8 cellular contexts compared by ENCODE assay signal in genomic region chr7:152025077-152025936, GRCh38. TPM values are rescaled to one million over a fixed set of nuclear protein-coding genes. Genes with fewer than 3 reads are reported as not detected.
DNase-seq lines count a peak whose midpoint lies in the region; ATAC-seq and TF ChIP-seq lines count a peak whose summit lies in the region.

TSS of gene GALNT11 (plus strand) at chr7:152025674. CDS start at chr7:152094228, 68,554 bp downstream.

- H3K9ac ChIP-seq in neural progenitor cell: peak within 1 kb of the TSS; percentile 70
- H3K9ac ChIP-seq in stomach smooth muscle (ENCODE audit: low read length in 2 of 2): peak within 1 kb of the TSS; percentile 95 to 96

- H2AFZ ChIP-seq in neural progenitor cell (replicated peaks): peak within 1 kb of the TSS; percentile 94

- H3F3A ChIP-seq in neural progenitor cell (ENCODE audit: low read depth): peaks cover 10% of the 10 kb centered on the region

- H4K20me1 ChIP-seq in neural progenitor cell (ENCODE audit: low read depth): peaks cover 5% of the 10 kb centered on the region

- DNase-seq in DMS79 treated with DMSO at 0.1 percent for 48 hours (lab: John Stamatoyannopoulos, UW) (peak; percentile 48), SHP77 (lab: John Stamatoyannopoulos, UW) (peak; percentile 39 to 74), activated gamma-delta T cell treated with Interleukin-2 at 50 U/mL for 16 hours (peak; percentile 81), fibroblast of villous mesenchyme (ENCODE audit: low read depth) (peak; percentile 83), neural progenitor cell (ENCODE audit: low spot score) (peak; percentile 95)

- H3K27ac ChIP-seq in neural progenitor cell: no peak within 1 kb of the TSS
- H3K27ac ChIP-seq in stomach smooth muscle (ENCODE audit: low read length): peak within 1 kb of the TSS; percentile 79

- peaks cover 6% of the 10 kb centered on the region for H3K4me1 ChIP-seq in neural progenitor cell
- H3K4me1 ChIP-seq in stomach smooth muscle (ENCODE audit: control insufficient read depth, insufficient read depth, low read length): peaks cover 10% of the 10 kb centered on the region

- peak within 1 kb of the TSS; percentile 98 for H3K4me2 ChIP-seq in neural progenitor cell

- H3K4me1 Mint-ChIP-seq in IgD-negative memory B cell: peaks cover 7 to 24% (median 19%) of the 10 kb centered on the region in 3 donors
- peaks cover 8% of the 10 kb centered on the region for H3K4me1 Mint-ChIP-seq in neural progenitor cell

- H3K9me3 Mint-ChIP-seq in IgD-negative memory B cell: peaks cover 0 to 2% (median 0%) of the 10 kb centered on the region in 3 donors
- H3K9me3 Mint-ChIP-seq in neural progenitor cell: peaks cover 8% of the 10 kb centered on the region

- H3K27ac Mint-ChIP-seq in IgD-negative memory B cell (peak within 1 kb of the TSS; percentile 17 to 96 (median 95)), neural progenitor cell (peak within 1 kb of the TSS; percentile 46)

- no peaks in the 10 kb centered on the region for H3K9me3 ChIP-seq in neural progenitor cell (ENCODE audit: low read depth)
- H3K9me3 ChIP-seq in stomach smooth muscle (ENCODE audit: control insufficient read depth in 2 of 2, low read length in 2 of 2): no peaks in the 10 kb centered on the region

- H3K27me3 Mint-ChIP-seq in IgD-negative memory B cell (peaks cover 3% of the 10 kb centered on the region), neural progenitor cell (ENCODE audit: insufficient read depth, low read depth) (peaks cover 2% of the 10 kb centered on the region)

- H3K4me3 Mint-ChIP-seq in IgD-negative memory B cell (peak within 1 kb of the TSS; percentile 88 to 98 (median 94)), neural progenitor cell (peak within 1 kb of the TSS; percentile 89)

- H3K36me3 Mint-ChIP-seq in IgD-negative memory B cell: peaks cover 2% of the 10 kb centered on the region
- peaks cover 22% of the 10 kb centered on the region for H3K36me3 Mint-ChIP-seq in neural progenitor cell

- H3K79me2 ChIP-seq in neural progenitor cell (ENCODE audit: low read depth): no peaks in the 10 kb centered on the region

- H3K27me3 ChIP-seq in neural progenitor cell (peaks cover 4% of the 10 kb centered on the region), stomach smooth muscle (ENCODE audit: control insufficient read depth in 1 of 2, insufficient read depth in 2 of 2, low read length in 2 of 2) (no peaks in the 10 kb centered on the region)

- H3K36me3 ChIP-seq in neural progenitor cell (no peaks in the 10 kb centered on the region), stomach smooth muscle (ENCODE audit: control insufficient read depth in 2 of 2, insufficient read depth in 2 of 2, low read length in 2 of 2) (peaks cover 0 to 3% of the 10 kb centered on the region in 2 donors)

- TF ChIP-seq CTCF in fibroblast of villous mesenchyme (IDR thresholded peaks at IDR 0.05; ENCODE audit: insufficient read depth, low read depth, low read length): peak; percentile 31
- peak; percentile 45 for TF ChIP-seq CTCF in neural progenitor cell (IDR thresholded peaks at IDR 0.05)

- peak within 1 kb of the TSS; percentile 85 for H3K4me3 ChIP-seq in fibroblast of villous mesenchyme (ENCODE audit: low read depth, low read length)
- peak within 1 kb of the TSS; percentile 70 for H3K4me3 ChIP-seq in neural progenitor cell
- H3K4me3 ChIP-seq in stomach smooth muscle (ENCODE audit: low read length in 2 of 2): peak within 1 kb of the TSS; percentile 93 to 94

- peak; percentile 88 for ATAC-seq in GM21576 (IDR thresholded peaks at IDR 0.05; ENCODE audit: unreplicated experiment)

RNA-seq across cellular contexts. Expression of gene GALNT11, which starts in this region (rescaled TPM):
- polyA plus RNA-seq in IgD-negative memory B cell: 24.2 TPM
- total RNA-seq in fibroblast of villous mesenchyme (35.1 and 45.3 TPM in 2 replicates), neural progenitor cell (ENCODE audit: low replicate concordance) (60.4 and 65.5 TPM in 2 replicates)
